20 cellular contexts compared by ENCODE assay signal in the genomic region with DNA sequence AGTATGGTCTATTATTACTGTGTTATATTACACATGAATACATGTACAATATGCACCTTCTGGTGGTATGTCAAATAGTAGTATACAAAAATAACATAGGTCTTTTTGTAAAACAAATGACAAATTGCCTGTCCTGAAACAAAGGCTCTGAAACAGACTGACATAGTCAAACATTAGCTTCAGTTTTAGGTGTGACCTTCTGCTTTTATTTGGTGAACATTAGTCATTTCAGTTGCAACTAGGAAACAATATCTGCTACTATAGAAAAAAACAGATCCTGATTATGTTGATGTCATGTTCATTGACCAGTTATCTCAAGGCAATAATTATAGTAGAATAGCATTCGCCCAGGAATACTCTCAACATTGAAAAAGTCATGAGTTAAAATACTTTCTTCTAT.
A peak's percentile ranks its signal among the peaks of the same experiment; 100 is the strongest.
DNase-seq lines count a peak whose midpoint lies in the region; ATAC-seq, FAIRE-seq and TF ChIP-seq lines count a peak whose summit lies in the region.
"Had no signal": no experiment of that assay in that cellular context is flagged by ENCODE, and none has a peak within 500 bp of the region (broad histone marks: within the 10 kb centered on the region; RNA-seq: fewer than 3 reads in every experiment).

No MANE protein-coding gene starts in this region.

- DNase-seq in GM18507 (ENCODE audit: extremely low spot score, insufficient read length, low read depth) (no peak), small intestine (no peak), T-helper 1 cell (no peak), iPS-NIHi7 (ENCODE audit: extremely low spot score) (no peak)
- DNase-seq in stimulated activated CD4-positive, alpha-beta T cell treated with anti-CD3 and anti-CD28 coated beads, Interleukin-12 subunit alpha, Interleukin-12 subunit beta, amount 100 ng/mL, for 4 hours = no peak
- DNase-seq: activated CD8-positive, alpha-beta T cell treated with anti-CD3 and anti-CD28 coated beads, Interleukin-2, amount 10 ng/mL, durations not matched to agents 7 days and 5 days; activated naive CD4-positive, alpha-beta T cell treated with anti-CD3 and anti-CD28 coated beads for 36 hours; activated T-cell treated with anti-CD3 and anti-CD28 coated beads, Interleukin-2, amount 50 U/mL, for 4 hours; CD8-positive, alpha-beta memory T cell; effector memory CD8-positive, alpha-beta T cell; head of caudate nucleus; lower lobe of right lung; NCI-H748 treated with DMSO at 0.1 percent for 48 hours; right cardiac atrium; stimulated activated naive B cell treated with anti-CD40 and anti-IgM and Interleukin-4, amounts not matched to agents 10 μg/mL and 1 μg/mL and 100 μg/mL, for 72 hours; tibial artery had no signal

- H3K27ac ChIP-seq in small intestine (ENCODE audit: low read depth in 1 of 2, low read length in 1 of 2) = no peak overlapping the region
- H3K27ac ChIP-seq: lower lobe of right lung, tibial artery had no signal

- no peak overlapping the region for H3K4me3 ChIP-seq in small intestine (ENCODE audit: low read depth in 1 of 2, low read length in 2 of 2)
- H3K4me3 ChIP-seq: lower lobe of right lung, tibial artery had no signal

- WGBS in small intestine, 3 donors = 41 to 64% (median 49%) methylated on average over 1 of the region's 1 CpG

- TF ChIP-seq POLR2A in GM18505 (IDR thresholded peaks at IDR 0.05; ENCODE audit: borderline replicate concordance, extremely low read depth, insufficient read depth, insufficient read length) = no peak

- H3K27me3 ChIP-seq in small intestine (ENCODE audit: control insufficient read depth in 2 of 2, insufficient read depth in 2 of 2, low read length in 2 of 2) = no peaks in the 10 kb centered on the region
- H3K27me3 ChIP-seq: tibial artery had no signal

- FAIRE-seq in GM18507 (lab: Jason Lieb, UNC) (peak; percentile 60), small intestine (lab: Jason Lieb, UNC) (peak; percentile 51)

- H3K9me3 ChIP-seq in small intestine (ENCODE audit: control insufficient read depth, low read depth) = no peaks in the 10 kb centered on the region
- H3K9me3 ChIP-seq: lower lobe of right lung, tibial artery had no signal

- no peaks in the 10 kb centered on the region for H3K36me3 ChIP-seq in small intestine (ENCODE audit: control insufficient read depth in 2 of 2, insufficient read depth in 2 of 2, low read length in 2 of 2)
- H3K36me3 ChIP-seq: lower lobe of right lung, tibial artery had no signal

- ATAC-seq in HG03460 (IDR thresholded peaks at IDR 0.05; ENCODE audit: unreplicated experiment) (peak; percentile 44), esophagus mucosa (peak; percentile 50), GM18505 (IDR thresholded peaks at IDR 0.05; ENCODE audit: unreplicated experiment) (no peak)
- ATAC-seq: activated CD8-positive, alpha-beta T cell treated with anti-CD3 and anti-CD28 coated beads, Interleukin-2, amount 10 ng/mL, durations not matched to agents 7 days and 5 days; activated T-cell treated with anti-CD3 and anti-CD28 coated beads, Interleukin-2, amount 50 U/mL, for 4 hours; effector memory CD8-positive, alpha-beta T cell; Panc1; right cardiac atrium; stimulated activated naive B cell treated with anti-CD40 and anti-IgM and Interleukin-4, amounts not matched to agents 10 μg/mL and 1 μg/mL and 100 μg/mL, for 72 hours had no signal

- peaks cover 8 to 10% of the 10 kb centered on the region in 2 donors for H3K4me1 ChIP-seq in small intestine (ENCODE audit: control insufficient read depth in 2 of 2, insufficient read depth in 1 of 2, low read depth in 1 of 2, low read length in 1 of 2)
- H3K4me1 ChIP-seq: tibial artery had no signal
